11 cellular contexts compared by ENCODE assay signal in the genomic region with DNA sequence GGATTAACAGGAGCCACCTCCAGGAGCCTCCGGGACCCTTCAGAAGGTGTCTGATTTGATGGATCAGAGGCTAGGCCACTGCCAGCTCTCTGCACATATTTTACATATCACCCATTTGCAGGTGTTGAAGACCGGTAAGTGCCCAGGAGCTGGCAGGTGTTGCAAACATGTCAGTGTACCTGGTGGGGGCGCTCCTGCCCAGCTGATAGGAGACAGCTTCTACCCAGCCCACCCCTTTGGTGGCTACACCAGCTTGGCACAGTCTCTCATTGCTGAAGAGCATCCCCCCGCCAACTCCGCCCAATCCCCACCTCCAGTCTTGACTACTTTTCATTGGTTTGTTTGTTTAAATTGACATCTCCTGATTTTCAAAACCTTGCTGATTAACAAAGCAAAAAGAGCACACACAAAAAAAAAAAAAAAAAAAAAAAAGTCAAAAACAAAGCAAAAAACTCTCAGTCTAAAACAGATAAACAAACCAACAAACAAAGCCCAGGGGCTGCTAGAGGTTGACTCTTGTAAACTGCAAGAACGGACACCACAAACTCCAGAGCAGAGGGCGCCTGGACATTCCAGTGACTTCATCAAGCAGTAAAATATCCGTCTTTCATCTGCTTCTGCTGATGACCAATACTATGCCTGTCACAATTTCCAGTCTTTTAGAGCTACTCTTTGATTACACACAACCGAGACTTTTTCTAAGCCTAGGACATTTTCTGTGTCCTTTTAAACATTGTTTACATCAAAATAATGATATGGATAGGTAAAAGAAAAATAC.
A peak's percentile ranks its signal among the peaks of the same experiment; 100 is the strongest.
DNase-seq lines count a peak whose midpoint lies in the region; ATAC-seq and TF ChIP-seq lines count a peak whose summit lies in the region.
"Had no signal": no experiment of that assay in that cellular context is flagged by ENCODE, and none has a peak within 500 bp of the region (broad histone marks: within the 10 kb centered on the region; RNA-seq: fewer than 3 reads in every experiment).

No MANE protein-coding gene starts in this region.

- no peaks in the 10 kb centered on the region for H3K4me1 ChIP-seq in breast epithelium
- H3K4me1 ChIP-seq in thyroid gland, result no peaks in the 10 kb centered on the region

- H3K9me3 ChIP-seq in breast epithelium (no peaks in the 10 kb centered on the region), thyroid gland (no peaks in the 10 kb centered on the region)

- no peaks in the 10 kb centered on the region for H3K36me3 Mint-ChIP-seq in MCF 10A (ENCODE audit: insufficient read depth, unreplicated experiment)
- H3K36me3 Mint-ChIP-seq: activated naive CD8-positive, alpha-beta T cell had no signal

- H3K36me3 ChIP-seq in breast epithelium (no peaks in the 10 kb centered on the region), thyroid gland (no peaks in the 10 kb centered on the region)

- DNase-seq in MCF 10A (ENCODE audit: unreplicated experiment), result peak; percentile 65
- no peak for DNase-seq in breast epithelium (ENCODE audit: low spot score in 2 of 2)
- peak; percentile 83 for DNase-seq in NCI-H82 (lab: John Stamatoyannopoulos, UW)
- peak; percentile 27 for DNase-seq in fibroblast of mammary gland (ENCODE audit: low read depth)
- peak; percentile 42 to 56 for DNase-seq in thyroid gland
- DNase-seq in stimulated activated CD4-positive, alpha-beta T cell treated with anti-CD3 and anti-CD28 coated beads, Interleukin-4, amount 100 ng/mL, for 24 hours, result no peak
- DNase-seq in effector CD4-positive, alpha-beta T cell, result no peak
- DNase-seq: HFFc6 had no signal

- peaks cover 20% of the 10 kb centered on the region for H3K4me1 Mint-ChIP-seq in MCF 10A (ENCODE audit: insufficient read depth, unreplicated experiment)

- no peak overlapping the region for H3K4me3 Mint-ChIP-seq in MCF 10A (ENCODE audit: unreplicated experiment)
- H3K4me3 Mint-ChIP-seq: activated naive CD8-positive, alpha-beta T cell; HFFc6 had no signal

- no TSS peak for BruUV-seq in MCF 10A (replicated peaks; lab: Mats Ljungman, UMichigan)

- no peaks in the 10 kb centered on the region for H3K27me3 ChIP-seq in breast epithelium
- no peaks in the 10 kb centered on the region for H3K27me3 ChIP-seq in thyroid gland

- WGBS in thyroid gland, 2 donors, result 57 to 65% methylated on average over 9 of the region's 9 CpGs

- H3K27me3 Mint-ChIP-seq in MCF 10A (ENCODE audit: insufficient read depth, unreplicated experiment), result no peaks in the 10 kb centered on the region
- H3K27me3 Mint-ChIP-seq: activated naive CD8-positive, alpha-beta T cell had no signal

- no peak for ATAC-seq in HG03108 (IDR thresholded peaks at IDR 0.05; ENCODE audit: unreplicated experiment)
- ATAC-seq: left colon had no signal

- intact Hi-C loops in MCF 10A (cut with micrococcal nuclease) (loop anchor here (5.0 kb wide), 1 partner anchor 817 kb away; no protein-coding TSS in a partner anchor), breast epithelium (cut with DNase I; ENCODE audit: low total_unique reads) (no loop called here), thyroid gland (cut with DNase I) (no loop called here)

- CTCF ChIA-PET in MCF 10A (lab: Yijun Ruan, JAX), result interaction anchor here (0.6 to 1.4 kb wide), 5 partner anchors 10 to 1783 kb away, joined by 3 to 4 read pairs (median 4); no protein-coding TSS in a partner anchor

- TF ChIP-seq POLR2A in breast epithelium (IDR thresholded peaks at IDR 0.05) (no peak), thyroid gland (IDR thresholded peaks at IDR 0.05) (no peak)

- H3K27ac ChIP-seq in breast epithelium (no peak overlapping the region), thyroid gland (no peak overlapping the region)

- TF ChIP-seq CTCF in MCF 10A (IDR thresholded peaks at IDR 0.05; ENCODE audit: unreplicated experiment) (peak; percentile 22), breast epithelium (IDR thresholded peaks at IDR 0.05) (peak in 1 of 3 donors; percentile 21), fibroblast of mammary gland (conservative IDR thresholded peaks at IDR 0.05; ENCODE audit: control insufficient read depth, insufficient read depth, low read depth, low read length) (peak; percentile 33), thyroid gland (IDR thresholded peaks at IDR 0.05) (peak in 3 of 6 experiments; percentile 27 to 39 (median 27))

- H3K27ac Mint-ChIP-seq in MCF 10A (ENCODE audit: low read depth, unreplicated experiment), result no peak overlapping the region
- H3K27ac Mint-ChIP-seq: activated naive CD8-positive, alpha-beta T cell; HFFc6 had no signal

- peaks cover 14% of the 10 kb centered on the region for H3K9me3 Mint-ChIP-seq in MCF 10A (ENCODE audit: unreplicated experiment)

- H3K4me3 ChIP-seq in breast epithelium, result no peak overlapping the region
- H3K4me3 ChIP-seq in fibroblast of mammary gland (ENCODE audit: control insufficient read depth, low read depth, low read length), result no peak overlapping the region
- H3K4me3 ChIP-seq in thyroid gland (replicated peaks in 1 of 3), result no peak overlapping the region

- POLR2A ChIA-PET in MCF 10A (lab: Yijun Ruan, JAX), result no interaction called here

Comparison
In these comparisons a context has a peak if more than half of its experiments do, and no peak if none do; other contexts are left out.
1. DNase-seq: peak in MCF 10A (single experiment), NCI-H82 (single experiment), fibroblast of mammary gland (single experiment) and thyroid gland (2 of 2); none in breast epithelium (0 of 2), stimulated activated CD4-positive, alpha-beta T cell treated with anti-CD3 and anti-CD28 coated beads, Interleukin-4, amount 100 ng/mL, for 24 hours (single experiment) and effector CD4-positive, alpha-beta T cell (single experiment).